Comparison of ENCODE assay signal across 1 cellular context in the genomic region with DNA sequence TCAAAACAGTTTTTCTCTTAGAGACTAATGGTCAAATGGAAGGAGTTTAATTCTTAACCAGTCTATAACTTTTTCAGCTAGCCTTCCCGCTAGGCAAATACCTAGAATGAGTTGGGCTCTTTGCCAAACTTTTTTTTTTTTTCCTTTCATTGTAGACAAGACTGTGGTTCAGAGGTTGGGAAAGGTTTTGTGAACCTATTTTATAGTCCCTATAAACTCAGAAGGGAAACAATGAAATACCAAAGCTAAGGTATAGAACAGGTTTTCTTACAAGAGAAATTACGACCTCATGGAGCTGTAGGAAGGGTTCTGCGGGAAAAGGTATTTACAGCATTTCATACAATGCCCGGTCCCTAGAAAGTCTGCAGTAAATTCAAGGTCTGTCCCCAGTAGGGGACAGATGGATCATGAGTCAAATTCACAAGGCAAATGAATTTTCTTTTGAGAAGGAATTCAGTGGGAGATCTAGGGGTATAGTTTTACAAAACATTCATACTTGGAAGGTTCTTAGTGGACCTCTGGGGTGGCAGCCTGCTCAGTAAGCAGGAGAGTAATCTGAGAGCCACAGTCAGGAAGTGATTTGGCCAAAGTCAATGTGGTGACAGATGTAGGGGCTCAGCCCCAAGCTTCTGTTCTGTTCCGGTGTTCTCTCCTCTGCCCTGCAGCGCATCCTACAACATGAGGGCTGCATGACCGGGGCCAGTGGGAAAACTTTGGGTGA.
TF ChIP-seq lines count a peak whose summit lies in the region.

No MANE protein-coding gene starts in this region.

TF ChIP-seq in HepG2, 621 proteins besides CTCF, POLR2A, EP300 and RAD21 (continued from another document):
- peak; percentile 61; the same call in 1 of the 2 replicates for TF ChIP-seq ZNF292 (CRISPR knock-in tag; IDR thresholded peaks at IDR 0.05; ENCODE audit: borderline replicate concordance, low read depth)
- no peak for TF ChIP-seq ZNF775 (CRISPR knock-in tag; IDR thresholded peaks at IDR 0.05; ENCODE audit: borderline replicate concordance)
- no peak for TF ChIP-seq RFX5 (IDR thresholded peaks at IDR 0.05; ENCODE audit: low read depth, low read length)
- peak; percentile 91 for TF ChIP-seq ETV5 (CRISPR knock-in tag; IDR thresholded peaks at IDR 0.05; ENCODE audit: borderline replicate concordance)
- TF ChIP-seq YEATS2 (CRISPR knock-in tag; IDR thresholded peaks at IDR 0.05; ENCODE audit: borderline replicate concordance): 0 out of 2 replicates have a peak, but pooled peaks have one; percentile 19
- TF ChIP-seq GABPB1 (CRISPR knock-in tag; IDR thresholded peaks at IDR 0.05): no peak
- TF ChIP-seq, protein P1, sequence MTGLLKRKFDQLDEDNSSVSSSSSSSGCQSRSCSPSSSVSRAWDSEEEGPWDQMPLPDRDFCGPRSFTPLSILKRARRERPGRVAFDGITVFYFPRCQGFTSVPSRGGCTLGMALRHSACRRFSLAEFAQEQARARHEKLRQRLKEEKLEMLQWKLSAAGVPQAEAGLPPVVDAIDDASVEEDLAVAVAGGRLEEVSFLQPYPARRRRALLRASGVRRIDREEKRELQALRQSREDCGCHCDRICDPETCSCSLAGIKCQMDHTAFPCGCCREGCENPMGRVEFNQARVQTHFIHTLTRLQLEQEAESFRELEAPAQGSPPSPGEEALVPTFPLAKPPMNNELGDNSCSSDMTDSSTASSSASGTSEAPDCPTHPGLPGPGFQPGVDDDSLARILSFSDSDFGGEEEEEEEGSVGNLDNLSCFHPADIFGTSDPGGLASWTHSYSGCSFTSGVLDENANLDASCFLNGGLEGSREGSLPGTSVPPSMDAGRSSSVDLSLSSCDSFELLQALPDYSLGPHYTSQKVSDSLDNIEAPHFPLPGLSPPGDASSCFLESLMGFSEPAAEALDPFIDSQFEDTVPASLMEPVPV (CRISPR knock-in tag; IDR thresholded peaks at IDR 0.05): no peak
- TF ChIP-seq ZKSCAN5 (CRISPR knock-in tag; IDR thresholded peaks at IDR 0.05): no peak
- TF ChIP-seq GFI1 (CRISPR knock-in tag; IDR thresholded peaks at IDR 0.05; ENCODE audit: borderline replicate concordance): peak; percentile 52; the same call in 1 of the 2 replicates
- no peak for TF ChIP-seq CAMTA2 (CRISPR knock-in tag; IDR thresholded peaks at IDR 0.05; ENCODE audit: borderline replicate concordance)
- TF ChIP-seq MIXL1 (CRISPR knock-in tag; IDR thresholded peaks at IDR 0.05): no peak
- TF ChIP-seq XRCC5 (optimal IDR thresholded peaks at IDR 0.05; ENCODE audit: low read length): no peak
- TF ChIP-seq ZEB1 (IDR thresholded peaks at IDR 0.05; ENCODE audit: insufficient replicate concordance, low read depth): no peak
- TF ChIP-seq, protein P2, sequence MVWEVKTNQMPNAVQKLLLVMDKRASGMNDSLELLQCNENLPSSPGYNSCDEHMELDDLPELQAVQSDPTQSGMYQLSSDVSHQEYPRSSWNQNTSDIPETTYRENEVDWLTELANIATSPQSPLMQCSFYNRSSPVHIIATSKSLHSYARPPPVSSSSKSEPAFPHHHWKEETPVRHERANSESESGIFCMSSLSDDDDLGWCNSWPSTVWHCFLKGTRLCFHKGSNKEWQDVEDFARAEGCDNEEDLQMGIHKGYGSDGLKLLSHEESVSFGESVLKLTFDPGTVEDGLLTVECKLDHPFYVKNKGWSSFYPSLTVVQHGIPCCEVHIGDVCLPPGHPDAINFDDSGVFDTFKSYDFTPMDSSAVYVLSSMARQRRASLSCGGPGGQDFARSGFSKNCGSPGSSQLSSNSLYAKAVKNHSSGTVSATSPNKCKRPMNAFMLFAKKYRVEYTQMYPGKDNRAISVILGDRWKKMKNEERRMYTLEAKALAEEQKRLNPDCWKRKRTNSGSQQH (CRISPR knock-in tag; IDR thresholded peaks at IDR 0.05; ENCODE audit: low read depth): no peak
- no peak for TF ChIP-seq ZNF746 (CRISPR knock-in tag; IDR thresholded peaks at IDR 0.05)
- TF ChIP-seq ZNF274 (CRISPR knock-in tag; IDR thresholded peaks at IDR 0.05): no peak
- no peak for TF ChIP-seq HNRNPH1 (optimal IDR thresholded peaks at IDR 0.05; ENCODE audit: low read depth, low read length)
- no peak for TF ChIP-seq ZFX (CRISPR knock-in tag; IDR thresholded peaks at IDR 0.05; ENCODE audit: low read depth)
- TF ChIP-seq, protein P3, sequence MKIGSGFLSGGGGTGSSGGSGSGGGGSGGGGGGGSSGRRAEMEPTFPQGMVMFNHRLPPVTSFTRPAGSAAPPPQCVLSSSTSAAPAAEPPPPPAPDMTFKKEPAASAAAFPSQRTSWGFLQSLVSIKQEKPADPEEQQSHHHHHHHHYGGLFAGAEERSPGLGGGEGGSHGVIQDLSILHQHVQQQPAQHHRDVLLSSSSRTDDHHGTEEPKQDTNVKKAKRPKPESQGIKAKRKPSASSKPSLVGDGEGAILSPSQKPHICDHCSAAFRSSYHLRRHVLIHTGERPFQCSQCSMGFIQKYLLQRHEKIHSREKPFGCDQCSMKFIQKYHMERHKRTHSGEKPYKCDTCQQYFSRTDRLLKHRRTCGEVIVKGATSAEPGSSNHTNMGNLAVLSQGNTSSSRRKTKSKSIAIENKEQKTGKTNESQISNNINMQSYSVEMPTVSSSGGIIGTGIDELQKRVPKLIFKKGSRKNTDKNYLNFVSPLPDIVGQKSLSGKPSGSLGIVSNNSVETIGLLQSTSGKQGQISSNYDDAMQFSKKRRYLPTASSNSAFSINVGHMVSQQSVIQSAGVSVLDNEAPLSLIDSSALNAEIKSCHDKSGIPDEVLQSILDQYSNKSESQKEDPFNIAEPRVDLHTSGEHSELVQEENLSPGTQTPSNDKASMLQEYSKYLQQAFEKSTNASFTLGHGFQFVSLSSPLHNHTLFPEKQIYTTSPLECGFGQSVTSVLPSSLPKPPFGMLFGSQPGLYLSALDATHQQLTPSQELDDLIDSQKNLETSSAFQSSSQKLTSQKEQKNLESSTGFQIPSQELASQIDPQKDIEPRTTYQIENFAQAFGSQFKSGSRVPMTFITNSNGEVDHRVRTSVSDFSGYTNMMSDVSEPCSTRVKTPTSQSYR (CRISPR knock-in tag; IDR thresholded peaks at IDR 0.05; ENCODE audit: borderline replicate concordance): no peak
- TF ChIP-seq FOXA1 (IDR thresholded peaks at IDR 0.05): no peak
- 0 out of 2 replicates have a peak, but pooled peaks have one; percentile 14 for TF ChIP-seq FOXA1 (CRISPR knock-in tag; IDR thresholded peaks at IDR 0.05)
- TF ChIP-seq, protein P4, sequence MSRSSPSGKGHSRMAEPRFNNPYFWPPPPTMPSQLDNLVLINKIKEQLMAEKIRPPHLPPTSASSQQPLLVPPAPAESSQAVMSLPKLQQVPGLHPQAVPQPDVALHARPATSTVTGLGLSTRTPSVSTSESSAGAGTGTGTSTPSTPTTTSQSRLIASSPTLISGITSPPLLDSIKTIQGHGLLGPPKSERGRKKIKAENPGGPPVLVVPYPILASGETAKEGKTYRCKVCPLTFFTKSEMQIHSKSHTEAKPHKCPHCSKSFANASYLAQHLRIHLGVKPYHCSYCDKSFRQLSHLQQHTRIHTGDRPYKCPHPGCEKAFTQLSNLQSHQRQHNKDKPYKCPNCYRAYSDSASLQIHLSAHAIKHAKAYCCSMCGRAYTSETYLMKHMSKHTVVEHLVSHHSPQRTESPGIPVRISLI (CRISPR knock-in tag; IDR thresholded peaks at IDR 0.05; ENCODE audit: borderline replicate concordance): peak; percentile 94
- TF ChIP-seq DNMT3B (CRISPR knock-in tag; conservative IDR thresholded peaks at IDR 0.05): no peak
- no peak for TF ChIP-seq HNRNPK (IDR thresholded peaks at IDR 0.05; ENCODE audit: low read depth, low read length, poor library complexity, severe bottlenecking)
- no peak for TF ChIP-seq HNF4G (IDR thresholded peaks at IDR 0.05; ENCODE audit: borderline replicate concordance, low read depth, low read length)
- TF ChIP-seq HNF4G (CRISPR knock-in tag; IDR thresholded peaks at IDR 0.05; ENCODE audit: borderline replicate concordance, low read depth): no peak
- no peak for TF ChIP-seq KLF15 (CRISPR knock-in tag; IDR thresholded peaks at IDR 0.05; ENCODE audit: borderline replicate concordance)
- 0 out of 2 replicates have a peak, but pooled peaks have one; percentile 40 for TF ChIP-seq ZBTB38 (CRISPR knock-in tag; IDR thresholded peaks at IDR 0.05)
- 0 out of 2 replicates have a peak, but pooled peaks have one; percentile 30 for TF ChIP-seq SALL1 (CRISPR knock-in tag; IDR thresholded peaks at IDR 0.05)
- TF ChIP-seq PAX8 (CRISPR knock-in tag; IDR thresholded peaks at IDR 0.05; ENCODE audit: borderline replicate concordance): no peak
- TF ChIP-seq ZNF10 (CRISPR knock-in tag; IDR thresholded peaks at IDR 0.05; ENCODE audit: borderline replicate concordance, low read depth): no peak
- TF ChIP-seq, protein P5, sequence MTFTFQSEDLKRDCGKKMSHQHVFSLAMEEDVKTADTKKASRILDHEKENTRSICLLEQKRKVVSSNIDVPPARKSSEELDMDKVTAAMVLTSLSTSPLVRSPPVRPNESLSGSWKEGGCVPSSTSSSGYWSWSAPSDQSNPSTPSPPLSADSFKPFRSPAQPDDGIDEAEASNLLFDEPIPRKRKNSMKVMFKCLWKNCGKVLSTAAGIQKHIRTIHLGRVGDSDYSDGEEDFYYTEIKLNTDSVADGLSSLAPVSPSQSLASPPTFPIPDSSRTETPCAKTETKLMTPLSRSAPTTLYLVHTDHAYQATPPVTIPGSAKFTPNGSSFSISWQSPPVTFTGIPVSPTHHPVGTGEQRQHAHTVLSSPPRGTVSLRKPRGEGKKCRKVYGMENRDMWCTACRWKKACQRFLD (CRISPR knock-in tag; IDR thresholded peaks at IDR 0.05; ENCODE audit: borderline replicate concordance): no peak
- TF ChIP-seq SALL2 (CRISPR knock-in tag; IDR thresholded peaks at IDR 0.05): no peak
- TF ChIP-seq CBFB (CRISPR knock-in tag; IDR thresholded peaks at IDR 0.05): no peak
- no peak for TF ChIP-seq ZNF552 (CRISPR knock-in tag; IDR thresholded peaks at IDR 0.05; ENCODE audit: borderline replicate concordance)
- TF ChIP-seq ZNF670 (CRISPR knock-in tag; IDR thresholded peaks at IDR 0.05; ENCODE audit: borderline replicate concordance): no peak
- TF ChIP-seq RXRA (CRISPR knock-in tag; IDR thresholded peaks at IDR 0.05): no peak
- TF ChIP-seq, protein P6, sequence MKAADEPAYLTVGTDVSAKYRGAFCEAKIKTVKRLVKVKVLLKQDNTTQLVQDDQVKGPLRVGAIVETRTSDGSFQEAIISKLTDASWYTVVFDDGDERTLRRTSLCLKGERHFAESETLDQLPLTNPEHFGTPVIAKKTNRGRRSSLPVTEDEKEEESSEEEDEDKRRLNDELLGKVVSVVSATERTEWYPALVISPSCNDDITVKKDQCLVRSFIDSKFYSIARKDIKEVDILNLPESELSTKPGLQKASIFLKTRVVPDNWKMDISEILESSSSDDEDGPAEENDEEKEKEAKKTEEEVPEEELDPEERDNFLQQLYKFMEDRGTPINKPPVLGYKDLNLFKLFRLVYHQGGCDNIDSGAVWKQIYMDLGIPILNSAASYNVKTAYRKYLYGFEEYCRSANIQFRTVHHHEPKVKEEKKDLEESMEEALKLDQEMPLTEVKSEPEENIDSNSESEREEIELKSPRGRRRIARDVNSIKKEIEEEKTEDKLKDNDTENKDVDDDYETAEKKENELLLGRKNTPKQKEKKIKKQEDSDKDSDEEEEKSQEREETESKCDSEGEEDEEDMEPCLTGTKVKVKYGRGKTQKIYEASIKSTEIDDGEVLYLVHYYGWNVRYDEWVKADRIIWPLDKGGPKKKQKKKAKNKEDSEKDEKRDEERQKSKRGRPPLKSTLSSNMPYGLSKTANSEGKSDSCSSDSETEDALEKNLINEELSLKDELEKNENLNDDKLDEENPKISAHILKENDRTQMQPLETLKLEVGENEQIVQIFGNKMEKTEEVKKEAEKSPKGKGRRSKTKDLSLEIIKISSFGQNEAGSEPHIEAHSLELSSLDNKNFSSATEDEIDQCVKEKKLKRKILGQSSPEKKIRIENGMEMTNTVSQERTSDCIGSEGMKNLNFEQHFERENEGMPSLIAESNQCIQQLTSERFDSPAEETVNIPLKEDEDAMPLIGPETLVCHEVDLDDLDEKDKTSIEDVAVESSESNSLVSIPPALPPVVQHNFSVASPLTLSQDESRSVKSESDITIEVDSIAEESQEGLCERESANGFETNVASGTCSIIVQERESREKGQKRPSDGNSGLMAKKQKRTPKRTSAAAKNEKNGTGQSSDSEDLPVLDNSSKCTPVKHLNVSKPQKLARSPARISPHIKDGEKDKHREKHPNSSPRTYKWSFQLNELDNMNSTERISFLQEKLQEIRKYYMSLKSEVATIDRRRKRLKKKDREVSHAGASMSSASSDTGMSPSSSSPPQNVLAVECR (CRISPR knock-in tag; IDR thresholded peaks at IDR 0.05; ENCODE audit: borderline replicate concordance): peak; percentile 40; the same call in 1 of the 2 replicates
- TF ChIP-seq SOX6 (IDR thresholded peaks at IDR 0.05): no peak
- peak; percentile 55 for TF ChIP-seq SOX6 (CRISPR knock-in tag; IDR thresholded peaks at IDR 0.05)
- no peak for TF ChIP-seq ZNF543 (CRISPR knock-in tag; IDR thresholded peaks at IDR 0.05)
- TF ChIP-seq ZFAT (CRISPR knock-in tag; conservative IDR thresholded peaks at IDR 0.05): no peak
TF ChIP-seq in HepG2: peak in this region for 55.
